Comparison of ENCODE assay signal across 21 cellular contexts in the genomic region with DNA sequence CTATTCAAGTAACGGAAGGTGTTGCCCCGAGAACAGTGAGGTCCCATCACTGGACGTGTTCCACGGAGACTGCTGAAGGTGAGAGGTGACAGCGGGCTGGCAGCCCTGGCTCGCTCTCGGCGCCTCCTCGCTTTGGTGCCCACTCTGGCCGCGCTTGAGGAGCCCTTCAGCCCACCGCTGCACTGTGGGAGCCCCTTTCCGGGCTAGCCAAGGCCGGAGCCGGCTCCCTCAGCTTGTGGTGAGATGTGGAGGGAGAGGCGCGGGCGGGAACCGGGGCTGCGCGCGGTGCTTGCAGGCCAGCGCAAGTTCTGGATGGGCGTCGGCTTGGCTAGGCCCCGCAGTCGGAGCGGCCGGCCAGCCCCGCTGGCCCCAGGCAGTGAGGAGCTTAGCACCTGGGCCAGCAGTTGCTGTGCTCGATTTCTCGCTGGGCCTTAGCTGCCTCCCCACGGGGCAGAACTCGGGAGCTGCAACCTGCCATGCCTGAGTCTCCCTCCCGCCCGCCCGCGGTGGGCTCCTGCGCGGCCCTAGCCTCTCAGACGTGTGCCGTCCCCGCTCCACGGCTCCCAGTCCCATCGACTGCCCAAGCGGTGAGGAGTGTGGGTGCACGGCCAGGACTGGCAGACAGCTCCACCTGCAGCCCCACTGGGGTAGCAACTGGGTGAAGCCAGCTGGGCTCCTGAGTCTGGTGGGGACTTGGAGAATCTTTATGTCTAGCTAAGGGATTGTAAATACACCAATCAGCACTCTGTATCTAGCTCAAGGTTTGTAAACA.
A peak's percentile ranks its signal among the peaks of the same experiment; 100 is the strongest.
DNase-seq lines count a peak whose midpoint lies in the region; ATAC-seq and TF ChIP-seq lines count a peak whose summit lies in the region.
"Had no signal": no experiment of that assay in that cellular context is flagged by ENCODE, and none has a peak within 500 bp of the region (broad histone marks: within the 10 kb centered on the region; RNA-seq: fewer than 3 reads in every experiment).

No MANE protein-coding gene starts in this region.

- H3F3A ChIP-seq in PC-3 (ENCODE audit: low read length, unreplicated experiment) = no peaks in the 10 kb centered on the region
- H3F3A ChIP-seq in smooth muscle cell (ENCODE audit: low read depth) = no peaks in the 10 kb centered on the region

- peaks cover 29% of the 10 kb centered on the region for H3K4me1 ChIP-seq in PC-3 (ENCODE audit: insufficient read depth, low read length)
- no peaks in the 10 kb centered on the region for H3K4me1 ChIP-seq in endodermal cell (ENCODE audit: control insufficient read depth, insufficient read depth, low read length)
- H3K4me1 ChIP-seq in smooth muscle cell (ENCODE audit: low read depth) = no peaks in the 10 kb centered on the region
- H3K4me1 ChIP-seq in neuronal stem cell (ENCODE audit: control insufficient read depth in 2 of 2, insufficient read depth in 1 of 2, low read depth in 1 of 2, low read length in 2 of 2) = peaks cover 0 to 3% of the 10 kb centered on the region in 2 donors
- no peaks in the 10 kb centered on the region for H3K4me1 ChIP-seq in Peyer's patch
- H3K4me1 ChIP-seq: upper lobe of left lung had no signal

- H3K18ac ChIP-seq in neuronal stem cell (ENCODE audit: low read length) = no peak overlapping the region

- no peaks in the 10 kb centered on the region for H3K9me3 ChIP-seq in PC-3 (ENCODE audit: low read length)
- no peaks in the 10 kb centered on the region for H3K9me3 ChIP-seq in endodermal cell (ENCODE audit: control insufficient read depth, low read length)
- H3K9me3 ChIP-seq in smooth muscle cell (replicated peaks; ENCODE audit: low read depth) = no peaks in the 10 kb centered on the region
- H3K9me3 ChIP-seq in neuronal stem cell (replicated peaks in 1 of 2; ENCODE audit: control insufficient read depth in 2 of 2, insufficient read depth in 1 of 2, low read depth in 1 of 2, low read length in 2 of 2) = no peaks in the 10 kb centered on the region
- H3K9me3 ChIP-seq in Peyer's patch = no peaks in the 10 kb centered on the region
- H3K9me3 ChIP-seq: upper lobe of left lung had no signal

- H2BK5ac ChIP-seq in neuronal stem cell (ENCODE audit: low read length) = no peak overlapping the region

- intact Hi-C loops in PC-3 (cut with micrococcal nuclease) = no loop called here

- no TSS peak for BruUV-seq in PC-3 (replicated peaks; lab: Mats Ljungman, UMichigan)

- H3K9me2 ChIP-seq in PC-3 (replicated peaks; ENCODE audit: low read length) = no peaks in the 10 kb centered on the region

- H3K36me3 Mint-ChIP-seq in endodermal cell (ENCODE audit: low read depth) = no peaks in the 10 kb centered on the region
- no peaks in the 10 kb centered on the region for H3K36me3 Mint-ChIP-seq in activated T-helper 17 cell treated with anti-CD3 and anti-CD28 coated beads, Interleukin-2, amount 50 U/mL, for 72 hours (ENCODE audit: low read depth)
- H3K36me3 Mint-ChIP-seq: activated naive CD8-positive, alpha-beta T cell treated with anti-CD3 and anti-CD28 coated beads, Interleukin-2, amount 10 ng/mL, durations not matched to agents 7 days and 5 days; brain had no signal

- peak overlapping the region; percentile 96 for H3K27ac ChIP-seq in PC-3 (ENCODE audit: low read length)
- no peak overlapping the region for H3K27ac ChIP-seq in endodermal cell (ENCODE audit: low read depth, low read length)
- no peak overlapping the region for H3K27ac ChIP-seq in smooth muscle cell (ENCODE audit: low read depth)
- H3K27ac ChIP-seq in neuronal stem cell (replicated peaks; ENCODE audit: low read length) = no peak overlapping the region
- H3K27ac ChIP-seq in Peyer's patch = no peak overlapping the region
- H3K27ac ChIP-seq: BLaER1 treated with 17β-estradiol and CSF1 and Interleukin-3, amounts not matched to agents 10 nM and 100 nM; coronary artery; upper lobe of left lung had no signal

- H3K4me2 ChIP-seq in PC-3 (ENCODE audit: low read length) (peak overlapping the region; percentile 37), smooth muscle cell (peak overlapping the region; percentile 51), neuronal stem cell (ENCODE audit: insufficient read depth, low read length, poor library complexity, severe bottlenecking) (no peak overlapping the region)

- 93 to 96% methylated on average over 6 to 46 of the region's 47 CpGs for WGBS in endodermal cell (ENCODE audit: insufficient coverage in 1 of 2, insufficient read length in 1 of 2), 2 experiments
- WGBS in smooth muscle cell (ENCODE audit: low lambda C conversion rate) = 97% methylated on average over 47 of the region's 47 CpGs
- no CpG with 5 or more reads among the region's 47 CpGs for WGBS in neuronal stem cell (ENCODE audit: extremely low coverage in 2 of 2, insufficient read length in 2 of 2, insufficient replicate concordance in 1 of 2), 2 donors

- H3K27me3 Mint-ChIP-seq in endodermal cell (ENCODE audit: insufficient read depth) = no peaks in the 10 kb centered on the region
- H3K27me3 Mint-ChIP-seq in activated T-helper 17 cell treated with anti-CD3 and anti-CD28 coated beads, Interleukin-2, amount 50 U/mL, for 72 hours = peaks cover 3% of the 10 kb centered on the region
- H3K27me3 Mint-ChIP-seq: brain had no signal

- no peak for TF ChIP-seq POLR2A in Peyer's patch (IDR thresholded peaks at IDR 0.05)

- no peak overlapping the region for H3K14ac ChIP-seq in neuronal stem cell (ENCODE audit: low read length)

- H3K4ac ChIP-seq in neuronal stem cell (ENCODE audit: low read length) = no peak overlapping the region

- peaks cover 12% of the 10 kb centered on the region for H3K9me3 Mint-ChIP-seq in endodermal cell
- no peaks in the 10 kb centered on the region for H3K9me3 Mint-ChIP-seq in activated T-helper 17 cell treated with anti-CD3 and anti-CD28 coated beads, Interleukin-2, amount 50 U/mL, for 72 hours
- H3K9me3 Mint-ChIP-seq: activated naive CD8-positive, alpha-beta T cell treated with anti-CD3 and anti-CD28 coated beads, Interleukin-2, amount 10 ng/mL, durations not matched to agents 7 days and 5 days; activated T-helper 2 cell treated with anti-CD3 and anti-CD28 coated beads, Interferon-gamma antibody, Interleukin-2, Interleukin-4, amounts not matched to agents 10 μg/mL and 5 μg/mL and 100 μg/mL, durations not matched to agents 14 hours and 24 hours and 36 hours had no signal

- H4K91ac ChIP-seq in neuronal stem cell (ENCODE audit: low read depth, low read length, poor library complexity) = no peak overlapping the region

- ATAC-seq in PC-3 = no peak
- ATAC-seq in activated T-helper 17 cell treated with anti-CD3 and anti-CD28 coated beads, Interleukin-2, amount 50 U/mL, for 72 hours (replicated peaks) = no peak

- no peak overlapping the region for H2BK120ac ChIP-seq in neuronal stem cell (ENCODE audit: low read depth, low read length)

- H3K4me1 Mint-ChIP-seq in endodermal cell = peaks cover 2% of the 10 kb centered on the region
- no peaks in the 10 kb centered on the region for H3K4me1 Mint-ChIP-seq in activated T-helper 17 cell treated with anti-CD3 and anti-CD28 coated beads, Interleukin-2, amount 50 U/mL, for 72 hours
- H3K4me1 Mint-ChIP-seq: activated naive CD8-positive, alpha-beta T cell treated with anti-CD3 and anti-CD28 coated beads, Interleukin-2, amount 10 ng/mL, durations not matched to agents 7 days and 5 days had no signal

- H2AK5ac ChIP-seq in neuronal stem cell (ENCODE audit: low read depth, low read length) = no peak overlapping the region

- H2BK15ac ChIP-seq in neuronal stem cell (ENCODE audit: low read length) = no peak overlapping the region

- H3K9ac ChIP-seq in PC-3 (ENCODE audit: low read length) (peak overlapping the region; percentile 39; the same call in 1 of the 2 replicates), endodermal cell (ENCODE audit: extremely low read depth, low read length, poor library complexity, severe bottlenecking) (no peak overlapping the region), smooth muscle cell (ENCODE audit: low read depth) (no peak overlapping the region), neuronal stem cell (ENCODE audit: low read depth, low read length, poor library complexity) (no peak overlapping the region)
- H3K9ac ChIP-seq: BLaER1 treated with 17β-estradiol and CSF1 and Interleukin-3, amounts not matched to agents 10 nM and 100 nM had no signal

- no peaks in the 10 kb centered on the region for H3K79me1 ChIP-seq in neuronal stem cell (ENCODE audit: low read depth, low read length)

- DNase-seq in NCI-H748 (lab: John Stamatoyannopoulos, UW; ENCODE audit: unreplicated experiment) (peak; percentile 15), NCI-H748 treated with DMSO at 0.1 percent for 48 hours (lab: John Stamatoyannopoulos, UW) (no peak), PC-3 (peak; percentile 18), endodermal cell (peak; percentile 69), smooth muscle cell (lab: John Stamatoyannopoulos, UW; ENCODE audit: unreplicated experiment) (no peak), neuronal stem cell (ENCODE audit: low spot score) (no peak), Peyer's patch (no peak)
- DNase-seq: activated CD4-positive, CD25-positive, alpha-beta regulatory T cell treated with anti-CD3 and anti-CD28 coated beads, Interleukin-2, amount 50 U/mL, for 72 hours; activated naive CD8-positive, alpha-beta T cell treated with anti-CD3 and anti-CD28 coated beads, Interleukin-2, amount 10 ng/mL, durations not matched to agents 7 days and 5 days; KBM-7; NCI-H1694; NCI-H2171 treated with DMSO at 0.1 percent for 48 hours; NCI-H774; retina; stimulated activated CD8-positive, alpha-beta memory T cell treated with anti-CD3 and anti-CD28 coated beads, Interleukin-4, amount 100 ng/mL, for 48 hours had no signal

- H3K4me3 Mint-ChIP-seq in endodermal cell = no peak overlapping the region
- H3K4me3 Mint-ChIP-seq in activated T-helper 17 cell treated with anti-CD3 and anti-CD28 coated beads, Interleukin-2, amount 50 U/mL, for 72 hours = no peak overlapping the region
- H3K4me3 Mint-ChIP-seq: activated naive CD8-positive, alpha-beta T cell treated with anti-CD3 and anti-CD28 coated beads, Interleukin-2, amount 10 ng/mL, durations not matched to agents 7 days and 5 days; brain had no signal

- POLR2A ChIA-PET in PC-3 (lab: Charles Lee; ENCODE audit: unreplicated experiment) = no interaction called here

- H3K27me3 ChIP-seq in PC-3 (ENCODE audit: low read length) (no peaks in the 10 kb centered on the region), endodermal cell (ENCODE audit: control insufficient read depth, insufficient read depth, low read length, poor library complexity, severe bottlenecking) (no peaks in the 10 kb centered on the region), smooth muscle cell (ENCODE audit: low read depth) (no peaks in the 10 kb centered on the region), neuronal stem cell (ENCODE audit: control insufficient read depth in 3 of 3, insufficient read depth in 3 of 3, low read depth in 1 of 3, low read length in 3 of 3) (no peaks in the 10 kb centered on the region), Peyer's patch (no peaks in the 10 kb centered on the region)
- H3K27me3 ChIP-seq: BLaER1 treated with 17β-estradiol and CSF1 and Interleukin-3, amounts not matched to agents 10 nM and 100 nM; upper lobe of left lung had no signal

- no peak overlapping the region for H4K8ac ChIP-seq in neuronal stem cell (ENCODE audit: low read depth, low read length)

- H3K27ac Mint-ChIP-seq in endodermal cell = no peak overlapping the region
- no peak overlapping the region for H3K27ac Mint-ChIP-seq in activated T-helper 17 cell treated with anti-CD3 and anti-CD28 coated beads, Interleukin-2, amount 50 U/mL, for 72 hours
- H3K27ac Mint-ChIP-seq: activated naive CD8-positive, alpha-beta T cell treated with anti-CD3 and anti-CD28 coated beads, Interleukin-2, amount 10 ng/mL, durations not matched to agents 7 days and 5 days; activated T-helper 2 cell treated with anti-CD3 and anti-CD28 coated beads, Interferon-gamma antibody, Interleukin-2, Interleukin-4, amounts not matched to agents 10 μg/mL and 5 μg/mL and 100 μg/mL, durations not matched to agents 14 hours and 24 hours and 36 hours had no signal

- H3K23ac ChIP-seq in neuronal stem cell (ENCODE audit: low read depth, low read length, poor library complexity) = no peak overlapping the region

- H3K4me3 ChIP-seq in PC-3 (ENCODE audit: low read length) = no peak overlapping the region
- no peak overlapping the region for H3K4me3 ChIP-seq in endodermal cell (ENCODE audit: low read length)
- no peak overlapping the region for H3K4me3 ChIP-seq in smooth muscle cell
- H3K4me3 ChIP-seq in neuronal stem cell (ENCODE audit: low read length in 2 of 2) = no peak overlapping the region
- no peak overlapping the region for H3K4me3 ChIP-seq in Peyer's patch
- H3K4me3 ChIP-seq: BLaER1 treated with 17β-estradiol and CSF1 and Interleukin-3, amounts not matched to agents 10 nM and 100 nM; coronary artery; upper lobe of left lung had no signal

- CTCF ChIA-PET in PC-3 (lab: Charles Lee) = interaction anchor here (1.2 kb wide), 1 partner anchor 208 kb away, joined by 3 read pairs; no protein-coding TSS in a partner anchor

- no peak overlapping the region for H2BK12ac ChIP-seq in neuronal stem cell (ENCODE audit: low read length)

- H4K20me1 ChIP-seq in PC-3 (ENCODE audit: low read length) (no peaks in the 10 kb centered on the region), smooth muscle cell (ENCODE audit: low read depth) (no peaks in the 10 kb centered on the region)
- H4K20me1 ChIP-seq: BLaER1 treated with 17β-estradiol and CSF1 and Interleukin-3, amounts not matched to agents 10 nM and 100 nM had no signal

- H3K36me3 ChIP-seq in PC-3 (ENCODE audit: low read depth, low read length) = no peaks in the 10 kb centered on the region
- H3K36me3 ChIP-seq in endodermal cell (ENCODE audit: control insufficient read depth, insufficient read depth, low read length) = no peaks in the 10 kb centered on the region
- no peaks in the 10 kb centered on the region for H3K36me3 ChIP-seq in smooth muscle cell (ENCODE audit: low read depth)
- H3K36me3 ChIP-seq in neuronal stem cell (replicated peaks in 1 of 2; ENCODE audit: control insufficient read depth in 2 of 2, insufficient read depth in 2 of 2, low read length in 2 of 2) = no peaks in the 10 kb centered on the region
- no peaks in the 10 kb centered on the region for H3K36me3 ChIP-seq in Peyer's patch
- H3K36me3 ChIP-seq: BLaER1 treated with 17β-estradiol and CSF1 and Interleukin-3, amounts not matched to agents 10 nM and 100 nM; upper lobe of left lung had no signal

- no peak overlapping the region for H2AFZ ChIP-seq in PC-3 (ENCODE audit: low read length)
- H2AFZ ChIP-seq in smooth muscle cell (ENCODE audit: low read depth) = no peak overlapping the region
- no peak overlapping the region for H2AFZ ChIP-seq in neuronal stem cell (ENCODE audit: low read length)

- H3K79me2 ChIP-seq in PC-3 (ENCODE audit: low read length) = no peaks in the 10 kb centered on the region
- H3K79me2 ChIP-seq in smooth muscle cell (ENCODE audit: low read depth) = no peaks in the 10 kb centered on the region

- TF ChIP-seq CTCF in PC-3 (conservative IDR thresholded peaks at IDR 0.05; ENCODE audit: low read depth, low read length) = no peak
- peak; percentile 25 for TF ChIP-seq CTCF in endodermal cell (conservative IDR thresholded peaks at IDR 0.05)
- TF ChIP-seq CTCF in smooth muscle cell (IDR thresholded peaks at IDR 0.05; ENCODE audit: borderline replicate concordance, insufficient read depth, poor library complexity, severe bottlenecking) = no peak
- TF ChIP-seq CTCF in Peyer's patch (IDR thresholded peaks at IDR 0.05) = no peak

Comparison
In these comparisons a context has a peak if more than half of its experiments do, and no peak if none do; other contexts are left out.
1. DNase-seq: peak in NCI-H748 (single experiment), PC-3 (single experiment) and endodermal cell (single experiment); none in NCI-H748 treated with DMSO at 0.1 percent for 48 hours (single experiment), smooth muscle cell (single experiment), neuronal stem cell (single experiment) and Peyer's patch (0 of 3).